In the genomic region with DNA sequence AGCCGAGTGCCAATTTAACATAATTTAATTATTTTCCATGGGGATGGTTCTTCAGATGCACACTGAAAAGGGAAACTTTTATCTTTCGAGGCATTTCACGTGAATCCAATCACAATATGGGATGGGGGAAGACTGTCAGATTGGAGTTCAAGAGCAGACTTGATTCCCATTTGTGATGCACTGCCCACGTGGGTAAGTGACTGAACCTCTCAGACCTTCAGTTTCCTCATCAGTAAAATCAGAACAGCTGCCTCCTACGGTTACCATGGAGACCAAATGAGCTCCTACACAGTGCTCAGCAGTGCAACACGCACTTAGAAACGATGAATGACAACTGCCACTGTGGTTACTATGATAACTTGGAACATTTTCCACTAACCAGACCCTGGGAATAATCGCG, we compare ENCODE assay signal across 8 cellular contexts. TPM values are rescaled to one million over a fixed set of nuclear protein-coding genes. Genes with fewer than 3 reads are reported as not detected.
DNase-seq lines count a peak whose midpoint lies in the region; ATAC-seq lines count a peak whose summit lies in the region.

No MANE protein-coding gene starts in this region.

- ATAC-seq in GM18519 (IDR thresholded peaks at IDR 0.05; ENCODE audit: low FRiP score, unreplicated experiment) = no peak
- ATAC-seq in left cardiac atrium = no peak

- no peaks in the 10 kb centered on the region for H3K36me3 Mint-ChIP-seq in activated T-cell treated with anti-CD3 and anti-CD28 coated beads, Interleukin-2, amount 50 U/mL, for 24 hours (ENCODE audit: low read depth)

- intact Hi-C loops in left cardiac atrium (cut with DNase I) = no loop called here

- H3K4me3 Mint-ChIP-seq in activated T-cell treated with anti-CD3 and anti-CD28 coated beads, Interleukin-2, amount 50 U/mL, for 24 hours = no peak overlapping the region

- DNase-seq in NCI-H1417 (lab: John Stamatoyannopoulos, UW) (peak in 2 of 3 experiments; percentile 3 to 51), NCI-H1417 treated with DMSO at 0.1 percent for 48 hours (lab: John Stamatoyannopoulos, UW) (no peak), HS-5 (ENCODE audit: low read depth) (peak; percentile 43), NCI-H1930 (lab: John Stamatoyannopoulos, UW) (no peak), left cardiac atrium (no peak)
- no peak for DNase-seq in activated T-cell treated with anti-CD3 and anti-CD28 coated beads, Interleukin-2, amount 50 U/mL, for 24 hours
- peak; percentile 28 for DNase-seq in stimulated activated CD4-positive, alpha-beta T cell treated with anti-CD3 and anti-CD28 coated beads, Interleukin-2, amount 100 ng/mL, for 4 hours (ENCODE audit: low read depth)

- H3K9me3 Mint-ChIP-seq in activated T-cell treated with anti-CD3 and anti-CD28 coated beads, Interleukin-2, amount 50 U/mL, for 24 hours = no peaks in the 10 kb centered on the region

- H3K4me1 Mint-ChIP-seq in activated T-cell treated with anti-CD3 and anti-CD28 coated beads, Interleukin-2, amount 50 U/mL, for 24 hours (ENCODE audit: low read depth) = peaks cover 24% of the 10 kb centered on the region

- H3K27ac Mint-ChIP-seq in activated T-cell treated with anti-CD3 and anti-CD28 coated beads, Interleukin-2, amount 50 U/mL, for 24 hours = peak overlapping the region; percentile 73

- no peaks in the 10 kb centered on the region for H3K27me3 Mint-ChIP-seq in activated T-cell treated with anti-CD3 and anti-CD28 coated beads, Interleukin-2, amount 50 U/mL, for 24 hours

RNA-seq across cellular contexts. Expression of a gene that starts 21.7 kb away (rescaled TPM):
- 10 to 100 TPM; 25.8 to 38.5 TPM for total RNA-seq in left cardiac atrium

RNA-seq across cellular contexts. Expression of a gene that starts 55.2 kb away (rescaled TPM):
- 10 to 100 TPM; 21.9 to 25.0 TPM for total RNA-seq in left cardiac atrium

Comparison
In these comparisons a context has a peak if more than half of its experiments do, and no peak if none do; other contexts are left out.
1. DNase-seq: peak in NCI-H1417 (2 of 3), HS-5 (single experiment) and stimulated activated CD4-positive, alpha-beta T cell treated with anti-CD3 and anti-CD28 coated beads, Interleukin-2, amount 100 ng/mL, for 4 hours (single experiment); none in NCI-H1417 treated with DMSO at 0.1 percent for 48 hours (single experiment), activated T-cell treated with anti-CD3 and anti-CD28 coated beads, Interleukin-2, amount 50 U/mL, for 24 hours (single experiment), NCI-H1930 (0 of 2) and left cardiac atrium (single experiment).